Comparison of ENCODE assay signal across 14 cellular contexts in genomic region chr17:45305532-45306087, GRCh38. TPM values are rescaled to one million over a fixed set of nuclear protein-coding genes. Genes with fewer than 3 reads are reported as not detected.
A peak's percentile ranks its signal among the peaks of the same experiment; 100 is the strongest.
DNase-seq lines count a peak whose midpoint lies in the region; ATAC-seq and TF ChIP-seq lines count a peak whose summit lies in the region.
"Had no signal": no experiment of that assay in that cellular context is flagged by ENCODE, and none has a peak within 500 bp of the region (broad histone marks: within the 10 kb centered on the region; RNA-seq: fewer than 3 reads in every experiment).

No MANE protein-coding gene starts in this region.

- POLR2A ChIA-PET in HCT116 (lab: Charles Lee) = no interaction called here

- peak; percentile 25; the same call in 1 of the 2 replicates for ATAC-seq in HCT116
- ATAC-seq: mucosa of descending colon had no signal

- no peak for TF ChIP-seq POLR2A in HCT116 (IDR thresholded peaks at IDR 0.05; ENCODE audit: borderline replicate concordance, extremely low read depth, insufficient read depth, insufficient read length)

- H2AFZ ChIP-seq in HCT116 (ENCODE audit: low read depth, low read length, poor library complexity, severe bottlenecking) = no peak overlapping the region

- H3K9me2 ChIP-seq in HCT116 (ENCODE audit: insufficient read depth) = no peaks in the 10 kb centered on the region

- RAD21 ChIA-PET in HCT116 (lab: Charles Lee; ENCODE audit: low non-redundant PET in 1 of 2, low total read pairs in 2 of 2, uncharacterized antibody in 2 of 2, unreplicated experiment in 2 of 2) = no interaction called here

- peaks cover 34 to 67% of the 10 kb centered on the region in 2 experiments for H3K4me1 ChIP-seq in HCT116 (ENCODE audit: control insufficient read depth in 1 of 2, insufficient read depth in 2 of 2, low read length in 2 of 2)
- peaks cover 55% of the 10 kb centered on the region for H3K4me1 ChIP-seq in adipocyte (ENCODE audit: control insufficient read depth, insufficient read depth, low read length)
- H3K4me1 ChIP-seq in muscle layer of colon (ENCODE audit: insufficient read depth, low read length) = peaks cover 72% of the 10 kb centered on the region
- H3K4me1 ChIP-seq in ascending aorta = peaks cover 0 to 30% of the 10 kb centered on the region in 2 donors

- H3K27me3 ChIP-seq in HCT116 (ENCODE audit: insufficient read depth, low read length) (no peaks in the 10 kb centered on the region), adipocyte (replicated peaks; ENCODE audit: control insufficient read depth, insufficient read depth, low read length) (no peaks in the 10 kb centered on the region), muscle layer of colon (ENCODE audit: control insufficient read depth in 1 of 2, insufficient read depth in 2 of 2, low read length in 2 of 2) (no peaks in the 10 kb centered on the region), ascending aorta (no peaks in the 10 kb centered on the region)

- no TSS peak for BruUV-seq in HCT116 (replicated peaks; lab: Mats Ljungman, UMichigan)

- CTCF ChIA-PET in HCT116 (lab: Charles Lee) = interaction anchor here (0.8 kb wide), 1 partner anchor 79 kb away, joined by 3 read pairs; no protein-coding TSS in a partner anchor

- H3K9me3 ChIP-seq in HCT116 (ENCODE audit: control insufficient read depth in 1 of 2, insufficient read depth in 1 of 2, low read depth in 1 of 2, low read length in 2 of 2) (no peaks in the 10 kb centered on the region), adipocyte (ENCODE audit: control insufficient read depth, low read length) (no peaks in the 10 kb centered on the region), muscle layer of colon (ENCODE audit: low read length) (no peaks in the 10 kb centered on the region), ascending aorta (no peaks in the 10 kb centered on the region)
- H3K9me3 ChIP-seq: mucosa of descending colon had no signal

- peaks cover 0 to 12% of the 10 kb centered on the region in 2 experiments; a peak in 1 of 4 replicates for H3K36me3 ChIP-seq in HCT116 (ENCODE audit: control insufficient read depth in 1 of 2, insufficient read depth in 2 of 2, low read length in 2 of 2)
- H3K36me3 ChIP-seq in adipocyte (ENCODE audit: control insufficient read depth, insufficient read depth, low read length, severe bottlenecking) = no peaks in the 10 kb centered on the region
- H3K36me3 ChIP-seq in muscle layer of colon (ENCODE audit: insufficient read depth, low read length) = no peaks in the 10 kb centered on the region
- no peaks in the 10 kb centered on the region for H3K36me3 ChIP-seq in ascending aorta

- DNase-seq in AG08395 (ENCODE audit: low spot score) = peak; percentile 45
- no peak for DNase-seq in HCT116 (ENCODE audit: low read depth, low spot score)
- peak; percentile 63 for DNase-seq in adipocyte (ENCODE audit: low read depth)
- DNase-seq in hippocampal formation (lab: John Stamatoyannopoulos, UW) = no peak
- DNase-seq in ascending aorta (ENCODE audit: low spot score in 2 of 2) = no peak
- no peak for DNase-seq in NCI-H1694 treated with DMSO at 0.1 percent for 48 hours (lab: John Stamatoyannopoulos, UW)
- DNase-seq in NCI-H2227 (lab: John Stamatoyannopoulos, UW; ENCODE audit: unreplicated experiment) = no peak
- DNase-seq: DMS 273 treated with DMSO at 0.1 percent for 48 hours; NCI-H526 treated with DMSO at 0.1 percent for 48 hours; stimulated activated CD4-positive, alpha-beta T cell treated with anti-CD3 and anti-CD28 coated beads, Interleukin-2, amount 100 ng/mL, for 24 hours; WERI-Rb-1 had no signal

- H3K4me2 ChIP-seq in HCT116 (ENCODE audit: low read length) = no peak overlapping the region

- H3K79me2 ChIP-seq in HCT116 (ENCODE audit: insufficient read depth, low read length) = peaks cover 99% of the 10 kb centered on the region

- TF ChIP-seq CTCF in HCT116 (IDR thresholded peaks at IDR 0.05 in 2 of 3, conservative IDR thresholded peaks at IDR 0.05 in 1 of 3; ENCODE audit: borderline replicate concordance in 1 of 3, insufficient read depth in 1 of 3, low read depth in 2 of 3, low read length in 2 of 3) (no peak), ascending aorta (IDR thresholded peaks at IDR 0.05) (no peak)

- intact Hi-C loops in HCT116 (cut with micrococcal nuclease) = loop anchor here (1.0 kb wide), 1 partner anchor 8 kb away; no protein-coding TSS in a partner anchor
- intact Hi-C loops in ascending aorta (cut with DNase I) = loop anchor here (2.0 kb wide), 1 partner anchor 13 kb away; no protein-coding TSS in a partner anchor

- H3K9ac ChIP-seq in HCT116 (ENCODE audit: low read length) (no peak overlapping the region), adipocyte (ENCODE audit: low read length) (peak overlapping the region; percentile 10), muscle layer of colon (ENCODE audit: low read length) (peak overlapping the region; percentile 21)

- H3K4me3 ChIP-seq in HCT116 (replicated peaks in 1 of 2; ENCODE audit: low read depth in 1 of 2, low read length in 2 of 2) (no peak overlapping the region), adipocyte (ENCODE audit: low read length) (no peak overlapping the region), muscle layer of colon (ENCODE audit: low read depth in 1 of 2, low read length in 2 of 2) (no peak overlapping the region), ascending aorta (no peak overlapping the region)
- H3K4me3 ChIP-seq: mucosa of descending colon had no signal

- H3K27ac ChIP-seq in HCT116 (ENCODE audit: low read depth, low read length) = no peak overlapping the region
- H3K27ac ChIP-seq in muscle layer of colon (ENCODE audit: low read depth, low read length) = peak overlapping the region; percentile 91
- no peak overlapping the region for H3K27ac ChIP-seq in ascending aorta
- H3K27ac ChIP-seq: WERI-Rb-1 had no signal

- H4K20me1 ChIP-seq in HCT116 (ENCODE audit: insufficient read depth) = peaks cover 19% of the 10 kb centered on the region; the same call in 1 of the 2 replicates

- TF ChIP-seq RAD21 in HCT116 (IDR thresholded peaks at IDR 0.05; ENCODE audit: low read depth) = no peak

TF ChIP-seq in HCT116, 20 proteins besides CTCF, POLR2A, EP300 and RAD21:
- TF ChIP-seq SP1 (IDR thresholded peaks at IDR 0.05; ENCODE audit: low read depth) = no peak
- TF ChIP-seq FOSL1 (IDR thresholded peaks at IDR 0.05; ENCODE audit: low read depth) = no peak
- TF ChIP-seq ZNF274 (IDR thresholded peaks at IDR 0.05; ENCODE audit: low read depth, low read length) = no peak
- TF ChIP-seq ZFX (IDR thresholded peaks at IDR 0.05) = no peak
- TF ChIP-seq ZBTB33 (IDR thresholded peaks at IDR 0.05; ENCODE audit: extremely low read depth, insufficient replicate concordance, low read length) = no peak
TF ChIP-seq in HCT116: peak in this region for 0.

RNA-seq across cellular contexts. Expression of gene MAP3K14, which starts 11.2 kb away (rescaled TPM):
- total RNA-seq in HCT116 (2021; ENCODE audit: unreplicated experiment) = 16.4 TPM
- polyA plus RNA-seq in HCT116 (2012) = 5.8 and 6.6 TPM in 2 replicates
- 7.7 TPM for total RNA-seq in ascending aorta

RNA-seq across cellular contexts. Expression of gene SPATA32, which starts 43.7 kb away (rescaled TPM):
- 0.15 TPM for total RNA-seq in HCT116 (2021; ENCODE audit: unreplicated experiment)
- polyA plus RNA-seq in HCT116 (2012) = 0.05 and 0.16 TPM in 2 replicates
- total RNA-seq in ascending aorta = not detected
- total RNA-seq: urinary bladder had no signal
- polyA plus RNA-seq: urinary bladder had no signal

Comparison
In these comparisons a context has a peak if more than half of its experiments do, and no peak if none do; other contexts are left out.
1. DNase-seq: peak in AG08395 (single experiment) and adipocyte (single experiment); none in HCT116 (single experiment), hippocampal formation (0 of 2), ascending aorta (0 of 2), NCI-H1694 treated with DMSO at 0.1 percent for 48 hours (single experiment) and NCI-H2227 (single experiment).